Comparison of ENCODE assay signal across 11 cellular contexts in genomic region chr6:140061422-140062041, GRCh38.
DNase-seq lines count a peak whose midpoint lies in the region; ATAC-seq and TF ChIP-seq lines count a peak whose summit lies in the region.
"Had no signal": no experiment of that assay in that cellular context is flagged by ENCODE, and none has a peak within 500 bp of the region (broad histone marks: within the 10 kb centered on the region; RNA-seq: fewer than 3 reads in every experiment).

No MANE protein-coding gene starts in this region.

- CTCF ChIA-PET in PC-9 (lab: Charles Lee), result no interaction called here

- peak overlapping the region; percentile 4; the same call in 1 of the 2 replicates for H3K4me3 ChIP-seq in PC-9
- H3K4me3 ChIP-seq in choroid plexus epithelial cell (ENCODE audit: low read depth, low read length), result no peak overlapping the region
- H3K4me3 ChIP-seq in mesodermal cell (ENCODE audit: extremely low read depth, insufficient read depth, low read length, poor library complexity, severe bottlenecking), result no peak overlapping the region
- no peak overlapping the region for H3K4me3 ChIP-seq in tibial nerve

- peaks cover 30% of the 10 kb centered on the region for H3F3A ChIP-seq in PC-9 (ENCODE audit: insufficient read depth, low read depth)

- H2AFZ ChIP-seq in PC-9, result no peak overlapping the region

- peak in 1 of 2 experiments; percentile 43 for DNase-seq in PC-9
- DNase-seq in choroid plexus epithelial cell (ENCODE audit: low read depth), result no peak
- no peak for DNase-seq in tibial nerve (ENCODE audit: low spot score in 2 of 2)
- no peak for DNase-seq in NCI-H187 (lab: John Stamatoyannopoulos, UW)
- no peak for DNase-seq in COR-L47 (lab: John Stamatoyannopoulos, UW)
- DNase-seq in SK-N-DZ (ENCODE audit: low spot score), result no peak
- DNase-seq: activated CD4-positive, alpha-beta T cell treated with anti-CD3 and anti-CD28 coated beads for 36 hours; occipital lobe; stimulated activated CD4-positive, alpha-beta T cell treated with anti-CD3 and anti-CD28 coated beads, Interleukin-12 subunit alpha, Interleukin-12 subunit beta, amount 100 ng/mL, for 4 hours had no signal

- H3K4me1 ChIP-seq in PC-9 (replicated peaks; ENCODE audit: insufficient read depth), result peaks cover 32% of the 10 kb centered on the region
- peaks cover 24% of the 10 kb centered on the region for H3K4me1 ChIP-seq in mesodermal cell (ENCODE audit: control insufficient read depth, insufficient read depth, low read length, poor library complexity, severe bottlenecking)
- peaks cover 0 to 40% (median 16%) of the 10 kb centered on the region in 4 donors for H3K4me1 ChIP-seq in tibial nerve

- POLR2A ChIA-PET in PC-9 (lab: Charles Lee; ENCODE audit: unreplicated experiment), result no interaction called here

- H3K27ac ChIP-seq in PC-9 (peak overlapping the region; percentile 66), mesodermal cell (ENCODE audit: low read depth, low read length, severe bottlenecking) (peak overlapping the region; percentile 67), tibial nerve (peak overlapping the region in 3 of 4 donors; percentile 46 to 83 (median 81))

- intact Hi-C loops in PC-9 (cut with micrococcal nuclease; ENCODE audit: unreplicated experiment), result loop anchor here (2.0 to 5.0 kb wide), 6 partner anchors 179 to 861 kb away; partner anchors contain the start of gene CITED2

- peak overlapping the region; percentile 61 for H3K4me2 ChIP-seq in PC-9

- H3K27me3 ChIP-seq in PC-9 (ENCODE audit: insufficient read depth, low read depth) (no peaks in the 10 kb centered on the region), tibial nerve (no peaks in the 10 kb centered on the region)

- H4K20me1 ChIP-seq in PC-9 (ENCODE audit: insufficient read depth), result no peaks in the 10 kb centered on the region

- H3K9me2 ChIP-seq in PC-9 (ENCODE audit: insufficient read depth), result no peaks in the 10 kb centered on the region

- no peak for TF ChIP-seq POLR2A in tibial nerve (IDR thresholded peaks at IDR 0.05)

- WGBS in mesodermal cell (ENCODE audit: insufficient coverage in 2 of 2), 2 experiments, result 89% methylated on average over 1 of the region's 4 CpGs; no CpG with 5 or more reads in 1 of the 2 experiments
- WGBS in tibial nerve, 2 donors, result 36 to 38% methylated on average over 4 of the region's 4 CpGs

- ATAC-seq in HG02840 (IDR thresholded peaks at IDR 0.05; ENCODE audit: low FRiP score, unreplicated experiment), result no peak
- ATAC-seq: activated CD4-positive, alpha-beta T cell treated with anti-CD3 and anti-CD28 coated beads for 36 hours had no signal

- H3K9me3 ChIP-seq in PC-9 (ENCODE audit: insufficient read depth, low read depth) (no peaks in the 10 kb centered on the region), mesodermal cell (ENCODE audit: control insufficient read depth, low read length) (no peaks in the 10 kb centered on the region), tibial nerve (no peaks in the 10 kb centered on the region)

- H3K79me2 ChIP-seq in PC-9 (ENCODE audit: low read depth), result no peaks in the 10 kb centered on the region

- BruUV-seq in PC-9 (replicated peaks; lab: Mats Ljungman, UMichigan), result no TSS peak

- no peaks in the 10 kb centered on the region for H3K36me3 ChIP-seq in PC-9 (ENCODE audit: low read depth)
- H3K36me3 ChIP-seq in mesodermal cell (ENCODE audit: control insufficient read depth, insufficient read depth, low read length), result no peaks in the 10 kb centered on the region
- no peaks in the 10 kb centered on the region for H3K36me3 ChIP-seq in tibial nerve

- TF ChIP-seq EP300 in tibial nerve (IDR thresholded peaks at IDR 0.05), result peak in 1 of 2 donors; percentile 52

- no peak for TF ChIP-seq CTCF in PC-9 (conservative IDR thresholded peaks at IDR 0.05)
- TF ChIP-seq CTCF in choroid plexus epithelial cell (conservative IDR thresholded peaks at IDR 0.05; ENCODE audit: low read depth, low read length), result peak; percentile 10
- peak in 1 of 5 experiments; percentile 14 for TF ChIP-seq CTCF in tibial nerve (IDR thresholded peaks at IDR 0.05)
